Comparison of ENCODE assay signal across 26 cellular contexts in the genomic region with DNA sequence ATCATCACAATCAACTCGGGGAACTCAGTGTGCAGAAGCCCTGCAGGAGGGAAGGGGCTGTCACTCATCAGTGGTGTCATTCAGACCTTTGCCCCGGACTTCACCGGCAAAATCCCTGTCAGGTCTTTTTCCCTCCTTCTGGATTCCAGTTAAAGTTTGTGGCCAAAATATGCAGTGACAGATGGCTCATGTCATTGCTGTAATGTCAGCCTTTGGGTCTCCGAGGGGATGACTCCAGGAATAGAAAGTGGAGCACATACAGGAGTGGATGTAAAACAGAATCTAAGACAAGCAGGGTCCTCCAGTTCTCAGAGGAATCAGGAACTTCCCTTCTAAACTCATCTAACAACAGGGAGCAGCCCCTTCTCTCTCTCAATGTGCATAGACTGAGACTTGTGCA.
DNase-seq lines count a peak whose midpoint lies in the region; ATAC-seq and TF ChIP-seq lines count a peak whose summit lies in the region.
"Had no signal": no experiment of that assay in that cellular context is flagged by ENCODE, and none has a peak within 500 bp of the region (broad histone marks: within the 10 kb centered on the region; RNA-seq: fewer than 3 reads in every experiment).

No MANE protein-coding gene starts in this region.

- intact Hi-C loops in left cardiac atrium (cut with DNase I), result no loop called here
- intact Hi-C loops in Right ventricle myocardium inferior (cut with DNase I), result no loop called here
- intact Hi-C loops in vagina (cut with DNase I), result no loop called here

- H3K27ac ChIP-seq in muscle layer of duodenum (ENCODE audit: low read length) (peak overlapping the region; percentile 86), vagina (peak overlapping the region; percentile 9)
- H3K27ac ChIP-seq: BLaER1 treated with 17β-estradiol and CSF1 and Interleukin-3, amounts not matched to agents 10 nM and 100 nM; foreskin keratinocyte; prostate gland; suprapubic skin had no signal

- H3K36me3 ChIP-seq in muscle layer of duodenum (ENCODE audit: control insufficient read depth in 1 of 2, insufficient read depth in 2 of 2, low read length in 2 of 2) (no peaks in the 10 kb centered on the region), vagina (no peaks in the 10 kb centered on the region)
- H3K36me3 ChIP-seq: BLaER1 treated with 17β-estradiol and CSF1 and Interleukin-3, amounts not matched to agents 10 nM and 100 nM; prostate gland; suprapubic skin had no signal

- no peak overlapping the region for H3K4me3 ChIP-seq in muscle layer of duodenum (ENCODE audit: low read depth in 1 of 2, low read length in 2 of 2)
- no peak overlapping the region for H3K4me3 ChIP-seq in vagina
- H3K4me3 ChIP-seq: BLaER1 treated with 17β-estradiol and CSF1 and Interleukin-3, amounts not matched to agents 10 nM and 100 nM; GM12878; prostate gland; skin epidermis; suprapubic skin had no signal

- H3K9me3 ChIP-seq in muscle layer of duodenum (ENCODE audit: control insufficient read depth in 1 of 2, low read length in 2 of 2) (no peaks in the 10 kb centered on the region), vagina (no peaks in the 10 kb centered on the region)
- H3K9me3 ChIP-seq: BLaER1 treated with 17β-estradiol and CSF1 and Interleukin-3, amounts not matched to agents 10 nM and 100 nM; prostate gland; suprapubic skin had no signal

- H3K27me3 ChIP-seq in muscle layer of duodenum (ENCODE audit: low read depth, low read length) (no peaks in the 10 kb centered on the region), vagina (no peaks in the 10 kb centered on the region)
- H3K27me3 ChIP-seq: BLaER1 treated with 17β-estradiol and CSF1 and Interleukin-3, amounts not matched to agents 10 nM and 100 nM; foreskin keratinocyte; suprapubic skin had no signal

- DNase-seq in left cardiac atrium (no peak), Right ventricle myocardium inferior (ENCODE audit: missing footprints) (no peak), cerebellum (ENCODE audit: low spot score) (peak; percentile 35), vagina (ENCODE audit: extremely low spot score in 2 of 2) (no peak), OCI-M1 (lab: John Stamatoyannopoulos, UW) (no peak)
- no peak for DNase-seq in central memory CD4-positive, alpha-beta T cell
- DNase-seq: activated B cell treated with CpG ODN at 0.5 μM for 24 hours; activated naive CD4-positive, alpha-beta T cell treated with anti-CD3 and anti-CD28 coated beads, Interleukin-2, amount 50 U/mL, for 16 hours; COR-L47; DND-41; foreskin keratinocyte; H9; hippocampal formation; immature natural killer cell; Karpas-422; NCI-H146; NCI-H69; RPMI8226; T-helper 9 cell had no signal

- ATAC-seq in left cardiac atrium (peak; percentile 13 to 14), Right ventricle myocardium inferior (no peak), GM18870 (IDR thresholded peaks at IDR 0.05; ENCODE audit: unreplicated experiment) (no peak)
- ATAC-seq: foreskin keratinocyte, GM12878 had no signal

- H3K4me1 ChIP-seq in muscle layer of duodenum (ENCODE audit: control insufficient read depth in 1 of 2, insufficient read depth in 2 of 2, low read length in 2 of 2), result peaks cover 4 to 12% of the 10 kb centered on the region in 2 donors
- peaks cover 17% of the 10 kb centered on the region for H3K4me1 ChIP-seq in vagina
- H3K4me1 ChIP-seq: BLaER1 treated with 17β-estradiol and CSF1 and Interleukin-3, amounts not matched to agents 10 nM and 100 nM; foreskin keratinocyte; prostate gland had no signal

- TF ChIP-seq CTCF in vagina (IDR thresholded peaks at IDR 0.05), result no peak

- no peak for TF ChIP-seq POLR2A in vagina (IDR thresholded peaks at IDR 0.05)

Comparison
In these comparisons a context has a peak if more than half of its experiments do, and no peak if none do; other contexts are left out.
1. ATAC-seq: peak in left cardiac atrium (2 of 2); none in Right ventricle myocardium inferior (single experiment) and GM18870 (single experiment).